ENCODE assay signal across 10 cellular contexts in the genomic region with DNA sequence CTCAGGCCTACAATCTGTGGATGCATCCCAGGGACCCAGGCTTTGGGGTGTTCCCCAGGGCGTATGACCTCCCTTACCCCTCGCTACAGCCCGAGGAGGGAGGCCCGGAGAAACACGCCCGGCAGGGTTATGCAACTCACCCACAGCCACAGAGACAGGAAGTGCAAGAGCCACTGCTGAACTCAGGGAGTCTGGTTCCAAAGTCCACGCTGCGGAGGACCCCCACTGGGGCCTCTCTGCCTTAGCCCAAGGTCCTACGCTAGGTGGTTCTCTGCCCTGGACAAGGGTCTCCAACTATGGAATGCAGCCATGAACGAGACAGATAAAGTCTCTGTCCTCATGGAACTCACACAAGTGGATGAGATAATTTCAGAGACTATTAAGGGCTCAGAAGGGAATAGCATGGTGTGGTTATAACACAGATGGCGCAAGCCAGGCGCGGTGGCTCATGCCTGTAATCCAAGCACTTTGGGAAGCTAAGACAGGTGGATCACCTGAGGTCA. TPM values are rescaled to one million over a fixed set of nuclear protein-coding genes. Genes with fewer than 3 reads are reported as not detected.
A peak's percentile ranks its signal among the peaks of the same experiment; 100 is the strongest.
DNase-seq lines count a peak whose midpoint lies in the region; ATAC-seq and TF ChIP-seq lines count a peak whose summit lies in the region.
"Had no signal": no experiment of that assay in that cellular context is flagged by ENCODE, and none has a peak within 500 bp of the region (broad histone marks: within the 10 kb centered on the region; RNA-seq: fewer than 3 reads in every experiment).

No MANE protein-coding gene starts in this region.

- WGBS in neuronal stem cell (ENCODE audit: extremely low coverage in 2 of 2, insufficient read length in 2 of 2, insufficient replicate concordance in 1 of 2), 2 donors: no CpG with 5 or more reads among the region's 13 CpGs
- WGBS in smooth muscle cell (ENCODE audit: low lambda C conversion rate): 66% methylated on average over 13 of the region's 13 CpGs

- no peak overlapping the region for H3K27ac Mint-ChIP-seq in GM23338
- H3K27ac Mint-ChIP-seq: activated T-helper 17 cell treated with anti-CD3 and anti-CD28 coated beads, Interleukin-2, amount 50 U/mL, for 72 hours had no signal

- no peak overlapping the region for H4K8ac ChIP-seq in neuronal stem cell (ENCODE audit: low read depth, low read length)

- ATAC-seq in GM23338: no peak
- ATAC-seq: activated T-helper 17 cell treated with anti-CD3 and anti-CD28 coated beads, Interleukin-2, amount 50 U/mL, for 72 hours had no signal

- H3K4me1 ChIP-seq in Peyer's patch (peaks cover 0 to 32% (median 2%) of the 10 kb centered on the region in 4 donors), neuronal stem cell (ENCODE audit: control insufficient read depth in 2 of 2, insufficient read depth in 1 of 2, low read depth in 1 of 2, low read length in 2 of 2) (peaks cover 7 to 11% of the 10 kb centered on the region in 2 donors), GM23338 (ENCODE audit: insufficient read depth) (0 out of 2 replicates have a peak, but pooled peaks cover 8% of the 10 kb centered on the region), smooth muscle cell (ENCODE audit: low read depth) (peaks cover 4% of the 10 kb centered on the region)

- H3K27ac ChIP-seq in Peyer's patch (peak overlapping the region in 3 of 4 donors; percentile 55 to 81 (median 73)), neuronal stem cell (replicated peaks; ENCODE audit: low read length) (no peak overlapping the region), GM23338 (ENCODE audit: low read depth) (no peak overlapping the region), smooth muscle cell (ENCODE audit: low read depth) (no peak overlapping the region)

- no peak overlapping the region for H3K4me3 Mint-ChIP-seq in GM23338
- H3K4me3 Mint-ChIP-seq: activated T-helper 17 cell treated with anti-CD3 and anti-CD28 coated beads, Interleukin-2, amount 50 U/mL, for 72 hours had no signal

- H3K4me2 ChIP-seq in neuronal stem cell (ENCODE audit: insufficient read depth, low read length, poor library complexity, severe bottlenecking): no peak overlapping the region
- H3K4me2 ChIP-seq in GM23338: no peak overlapping the region
- H3K4me2 ChIP-seq in smooth muscle cell: no peak overlapping the region

- H2AFZ ChIP-seq in neuronal stem cell (ENCODE audit: low read length): no peak overlapping the region
- no peak overlapping the region for H2AFZ ChIP-seq in GM23338
- no peak overlapping the region for H2AFZ ChIP-seq in smooth muscle cell (ENCODE audit: low read depth)

- H3K79me2 ChIP-seq in GM23338 (replicated peaks; ENCODE audit: insufficient read depth): peaks cover 62% of the 10 kb centered on the region
- no peaks in the 10 kb centered on the region for H3K79me2 ChIP-seq in smooth muscle cell (ENCODE audit: low read depth)

- H3K36me3 ChIP-seq in Peyer's patch (no peaks in the 10 kb centered on the region), neuronal stem cell (replicated peaks in 1 of 2; ENCODE audit: control insufficient read depth in 2 of 2, insufficient read depth in 2 of 2, low read length in 2 of 2) (peaks cover 4 to 9% of the 10 kb centered on the region in 2 donors), GM23338 (ENCODE audit: insufficient read depth) (no peaks in the 10 kb centered on the region), smooth muscle cell (ENCODE audit: low read depth) (no peaks in the 10 kb centered on the region)

- H3K79me1 ChIP-seq in neuronal stem cell (ENCODE audit: low read depth, low read length): no peaks in the 10 kb centered on the region

- H3K9me2 ChIP-seq in GM23338 (ENCODE audit: insufficient read depth): no peaks in the 10 kb centered on the region

- no peak overlapping the region for H3K9ac ChIP-seq in neuronal stem cell (ENCODE audit: low read depth, low read length, poor library complexity)
- no peak overlapping the region for H3K9ac ChIP-seq in smooth muscle cell (ENCODE audit: low read depth)

- H4K20me1 ChIP-seq in GM23338 (replicated peaks; ENCODE audit: insufficient read depth) (peaks cover 19% of the 10 kb centered on the region), smooth muscle cell (ENCODE audit: low read depth) (no peaks in the 10 kb centered on the region)

- TF ChIP-seq POLR2A in Peyer's patch (IDR thresholded peaks at IDR 0.05): no peak

- H3K4me3 ChIP-seq in Peyer's patch (no peak overlapping the region), fibroblast of villous mesenchyme (ENCODE audit: low read depth, low read length) (no peak overlapping the region), neuronal stem cell (ENCODE audit: low read length in 2 of 2) (no peak overlapping the region), GM23338 (no peak overlapping the region), smooth muscle cell (no peak overlapping the region)

- H2AK5ac ChIP-seq in neuronal stem cell (ENCODE audit: low read depth, low read length): peak overlapping the region; percentile 57

- H3K18ac ChIP-seq in neuronal stem cell (ENCODE audit: low read length): no peak overlapping the region

- H3K36me3 Mint-ChIP-seq in GM23338 (ENCODE audit: low read depth): peaks cover 7% of the 10 kb centered on the region; the same call in 2 of the 3 replicates

- peak; percentile 78 to 83 for DNase-seq in AML-193 (lab: John Stamatoyannopoulos, UW)
- peak; percentile 27 to 80 (median 80) for DNase-seq in Peyer's patch
- DNase-seq in fibroblast of villous mesenchyme (ENCODE audit: low read depth): peak; percentile 86
- no peak for DNase-seq in neuronal stem cell (ENCODE audit: low spot score)
- DNase-seq in GM23338 (ENCODE audit: low spot score): no peak
- no peak for DNase-seq in smooth muscle cell (lab: John Stamatoyannopoulos, UW; ENCODE audit: unreplicated experiment)
- DNase-seq in HK-2 (ENCODE audit: unreplicated experiment): no peak
- no peak for DNase-seq in NCI-H1092 treated with DMSO at 0.1 percent for 48 hours (lab: John Stamatoyannopoulos, UW)
- DNase-seq: stimulated activated CD4-positive, alpha-beta T cell treated with anti-CD3 and anti-CD28 coated beads, Interleukin-4, amount 100 ng/mL, for 1 hour had no signal

- no peak overlapping the region for H4K91ac ChIP-seq in neuronal stem cell (ENCODE audit: low read depth, low read length, poor library complexity)

- H2BK5ac ChIP-seq in neuronal stem cell (ENCODE audit: low read length): no peak overlapping the region

- peaks cover 11% of the 10 kb centered on the region for H3K27me3 Mint-ChIP-seq in GM23338 (ENCODE audit: insufficient read depth, low read depth, poor library complexity)
- H3K27me3 Mint-ChIP-seq: activated T-helper 17 cell treated with anti-CD3 and anti-CD28 coated beads, Interleukin-2, amount 50 U/mL, for 72 hours had no signal

- H3F3A ChIP-seq in GM23338 (replicated peaks; ENCODE audit: low read depth) (no peaks in the 10 kb centered on the region), smooth muscle cell (ENCODE audit: low read depth) (no peaks in the 10 kb centered on the region)

- H2BK120ac ChIP-seq in neuronal stem cell (ENCODE audit: low read depth, low read length): no peak overlapping the region

- H3K23ac ChIP-seq in neuronal stem cell (ENCODE audit: low read depth, low read length, poor library complexity): no peak overlapping the region

- H3K27me3 ChIP-seq in Peyer's patch (no peaks in the 10 kb centered on the region), neuronal stem cell (ENCODE audit: control insufficient read depth in 3 of 3, insufficient read depth in 3 of 3, low read depth in 1 of 3, low read length in 3 of 3) (no peaks in the 10 kb centered on the region), GM23338 (ENCODE audit: insufficient read depth) (no peaks in the 10 kb centered on the region), smooth muscle cell (ENCODE audit: low read depth) (no peaks in the 10 kb centered on the region)

- no peaks in the 10 kb centered on the region for H3K9me3 Mint-ChIP-seq in GM23338
- H3K9me3 Mint-ChIP-seq: activated T-helper 17 cell treated with anti-CD3 and anti-CD28 coated beads, Interleukin-2, amount 50 U/mL, for 72 hours had no signal

- H3K4me1 Mint-ChIP-seq in GM23338: peaks cover 22% of the 10 kb centered on the region

- H3K14ac ChIP-seq in neuronal stem cell (ENCODE audit: low read length): no peak overlapping the region

- no peak overlapping the region for H2BK15ac ChIP-seq in neuronal stem cell (ENCODE audit: low read length)

- TF ChIP-seq CTCF in Peyer's patch (IDR thresholded peaks at IDR 0.05) (no peak), fibroblast of villous mesenchyme (IDR thresholded peaks at IDR 0.05; ENCODE audit: insufficient read depth, low read depth, low read length) (no peak), GM23338 (conservative IDR thresholded peaks at IDR 0.05; ENCODE audit: low read depth in 2 of 2) (no peak), smooth muscle cell (IDR thresholded peaks at IDR 0.05; ENCODE audit: borderline replicate concordance, insufficient read depth, poor library complexity, severe bottlenecking) (no peak)

- no peaks in the 10 kb centered on the region for H3K9me3 ChIP-seq in Peyer's patch
- peaks cover 0 to 4% of the 10 kb centered on the region in 2 donors for H3K9me3 ChIP-seq in neuronal stem cell (replicated peaks in 1 of 2; ENCODE audit: control insufficient read depth in 2 of 2, insufficient read depth in 1 of 2, low read depth in 1 of 2, low read length in 2 of 2)
- H3K9me3 ChIP-seq in smooth muscle cell (replicated peaks; ENCODE audit: low read depth): no peaks in the 10 kb centered on the region

- no peak overlapping the region for H2BK12ac ChIP-seq in neuronal stem cell (ENCODE audit: low read length)

- H3K4ac ChIP-seq in neuronal stem cell (ENCODE audit: low read length): no peak overlapping the region

TF ChIP-seq in GM23338, 12 proteins besides CTCF, POLR2A, EP300 and RAD21 (continues in another document):
- no peak for TF ChIP-seq ZNF331 (CRISPR knock-in tag; IDR thresholded peaks at IDR 0.05; ENCODE audit: low read depth)
- no peak for TF ChIP-seq JUNB (IDR thresholded peaks at IDR 0.05; ENCODE audit: unreplicated experiment)
- TF ChIP-seq NANOG (IDR thresholded peaks at IDR 0.05; ENCODE audit: borderline replicate concordance): no peak
- TF ChIP-seq, protein P1, sequence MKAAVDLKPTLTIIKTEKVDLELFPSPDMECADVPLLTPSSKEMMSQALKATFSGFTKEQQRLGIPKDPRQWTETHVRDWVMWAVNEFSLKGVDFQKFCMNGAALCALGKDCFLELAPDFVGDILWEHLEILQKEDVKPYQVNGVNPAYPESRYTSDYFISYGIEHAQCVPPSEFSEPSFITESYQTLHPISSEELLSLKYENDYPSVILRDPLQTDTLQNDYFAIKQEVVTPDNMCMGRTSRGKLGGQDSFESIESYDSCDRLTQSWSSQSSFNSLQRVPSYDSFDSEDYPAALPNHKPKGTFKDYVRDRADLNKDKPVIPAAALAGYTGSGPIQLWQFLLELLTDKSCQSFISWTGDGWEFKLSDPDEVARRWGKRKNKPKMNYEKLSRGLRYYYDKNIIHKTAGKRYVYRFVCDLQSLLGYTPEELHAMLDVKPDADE (IDR thresholded peaks at IDR 0.05): no peak

RNA-seq across cellular contexts. Expression of gene SCARB1, which starts 11.3 kb away (rescaled TPM):
- total RNA-seq in Peyer's patch (100 to 1,000 TPM in 1 of 4 donors, 10 to 100 TPM in 3; 14.9 to 214 (median 64.6) TPM), fibroblast of villous mesenchyme (22.5 and 28.5 TPM in 2 replicates), smooth muscle cell (4.5 and 6.8 TPM in 2 replicates)
- polyA plus RNA-seq in neuronal stem cell (2013, experiment 1 of 2): 15.5 TPM
- 15.7 TPM for polyA plus RNA-seq in neuronal stem cell (2013, experiment 2 of 2)
- 49.3 and 62.5 TPM in 2 replicates for total RNA-seq in GM23338 (2014; rRNA removed; shearing (Covaris generic))
- polyA plus RNA-seq in GM23338 (2016; fragmentation: Nextera tagmentation; extraction: Ambion mirVana) (31.0 TPM in 2 replicates), smooth muscle cell (10.1 and 16.9 TPM in 2 replicates)

Comparison
In these comparisons a context has a peak if more than half of its experiments do, and no peak if none do; other contexts are left out.
1. DNase-seq: peak in AML-193 (2 of 2), Peyer's patch (3 of 3) and fibroblast of villous mesenchyme (single experiment); none in neuronal stem cell (single experiment), GM23338 (single experiment), smooth muscle cell (single experiment), HK-2 (single experiment) and NCI-H1092 treated with DMSO at 0.1 percent for 48 hours (single experiment).
2. H3K27ac ChIP-seq: peak in Peyer's patch (3 of 4); none in neuronal stem cell (single experiment), GM23338 (single experiment) and smooth muscle cell (single experiment).